1 cellular context compared by ENCODE assay signal in the genomic region with DNA sequence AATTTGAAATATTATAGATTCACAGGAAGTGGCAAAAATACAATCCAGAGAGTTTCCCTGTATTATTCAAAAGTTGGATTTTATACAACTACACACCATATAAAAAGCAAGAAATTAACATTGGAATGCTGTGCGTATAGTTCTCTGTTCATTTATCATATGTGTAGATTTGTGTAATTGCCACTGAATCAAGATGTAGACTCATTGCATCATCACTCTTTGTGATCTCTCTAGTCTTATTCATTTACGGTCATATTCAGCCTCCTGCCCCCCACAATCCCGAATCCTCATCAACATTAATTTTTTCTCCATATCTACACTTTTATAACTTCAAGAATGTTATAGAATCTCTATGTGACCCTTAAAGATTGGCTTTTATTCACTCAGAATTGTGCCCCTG.
TF ChIP-seq lines count a peak whose summit lies in the region.

No MANE protein-coding gene starts in this region.

TF ChIP-seq in K562, 482 proteins besides CTCF, POLR2A, EP300 and RAD21 (continued from another document):
- no peak for TF ChIP-seq CREB5 (CRISPR knock-in tag; IDR thresholded peaks at IDR 0.05)
- peak; percentile 62 for TF ChIP-seq ATF3 (IDR thresholded peaks at IDR 0.05)
- no peak for TF ChIP-seq ATF3 (CRISPR knock-in tag; conservative IDR thresholded peaks at IDR 0.05)
- TF ChIP-seq CEBPG (CRISPR knock-in tag; IDR thresholded peaks at IDR 0.05): no peak
- peak; percentile 22 to 68; a peak in 3 of 4 replicates for TF ChIP-seq CEBPG (tag; conservative IDR thresholded peaks at IDR 0.05 in 1 of 2, IDR thresholded peaks at IDR 0.05 in 1 of 2)
- no peak for TF ChIP-seq POLR2B (IDR thresholded peaks at IDR 0.05; ENCODE audit: low read depth, partially characterized antibody)
- no peak for TF ChIP-seq ZNF347 (CRISPR knock-in tag; IDR thresholded peaks at IDR 0.05; ENCODE audit: low read depth)
- TF ChIP-seq ZNF12 (CRISPR knock-in tag; IDR thresholded peaks at IDR 0.05): no peak
- no peak for TF ChIP-seq ZNF124 (CRISPR knock-in tag; IDR thresholded peaks at IDR 0.05)
